In genomic region chr10:122141821-122142651, GRCh38 we compare ENCODE assay signal across 10 cellular contexts.
DNase-seq lines count a peak whose midpoint lies in the region; ATAC-seq and TF ChIP-seq lines count a peak whose summit lies in the region.
"Had no signal": no experiment of that assay in that cellular context is flagged by ENCODE, and none has a peak within 500 bp of the region (broad histone marks: within the 10 kb centered on the region; RNA-seq: fewer than 3 reads in every experiment).

No MANE protein-coding gene starts in this region.

- H2BK15ac ChIP-seq in H9 (ENCODE audit: low read depth, low read length), result no peak overlapping the region

- H3K36me3 Mint-ChIP-seq in H9 (ENCODE audit: insufficient read depth in 1 of 3, low read depth in 3 of 3), result peaks cover 26 to 41% (median 34%) of the 10 kb centered on the region in 3 experiments
- H3K36me3 Mint-ChIP-seq: CD8-positive, alpha-beta T cell had no signal

- no peak overlapping the region for H3K14ac ChIP-seq in H9 (ENCODE audit: insufficient read depth, low read length)

- H3K36me3 ChIP-seq in prostate gland, result no peaks in the 10 kb centered on the region

- no peak overlapping the region for H2AK5ac ChIP-seq in H9 (ENCODE audit: insufficient read length, low read length)

- H3T11ph ChIP-seq in H9 (ENCODE audit: low read length), result no peak overlapping the region

- H2BK20ac ChIP-seq in H9 (ENCODE audit: low read depth, low read length, poor library complexity, severe bottlenecking), result no peak overlapping the region

- no peak overlapping the region for H3K56ac ChIP-seq in H9 (ENCODE audit: insufficient read length, low read depth, low read length)

- no peak for TF ChIP-seq POLR2A in prostate gland (IDR thresholded peaks at IDR 0.05)

- no peaks in the 10 kb centered on the region for H3K27me3 Mint-ChIP-seq in H9 (ENCODE audit: low read depth)
- H3K27me3 Mint-ChIP-seq: activated CD4-positive, alpha-beta memory T cell treated with anti-CD3 and anti-CD28 coated beads, Interleukin-2, amount 10 ng/mL, durations not matched to agents 7 days and 5 days had no signal

- H4K20me1 ChIP-seq in H9 (ENCODE audit: control insufficient read depth, insufficient read depth, insufficient read length), result no peaks in the 10 kb centered on the region

- peaks cover 19% of the 10 kb centered on the region in 2 experiments for H3K4me1 Mint-ChIP-seq in H9
- H3K4me1 Mint-ChIP-seq: activated CD4-positive, alpha-beta memory T cell treated with anti-CD3 and anti-CD28 coated beads, Interleukin-2, amount 10 ng/mL, durations not matched to agents 7 days and 5 days had no signal

- H2AFZ ChIP-seq in H9 (ENCODE audit: low read length), result no peak overlapping the region

- no peak overlapping the region for H4K5ac ChIP-seq in H9 (ENCODE audit: insufficient read length, low read depth, low read length)

- H3K27ac ChIP-seq in AG04450 (ENCODE audit: low read depth, low read length), result peak overlapping the region; percentile 31
- peak overlapping the region; percentile 79 to 81 for H3K27ac ChIP-seq in prostate gland
- H3K27ac ChIP-seq in H9 (ENCODE audit: insufficient read length, low read depth, low read length), result no peak overlapping the region

- no peaks in the 10 kb centered on the region for H3K23me2 ChIP-seq in H9 (ENCODE audit: insufficient read length, low read depth, low read length, poor library complexity, severe bottlenecking)

- H3K4me3 ChIP-seq in AG04450 (ENCODE audit: low read depth, low read length) (no peak overlapping the region), fibroblast of mammary gland (ENCODE audit: control insufficient read depth, low read depth, low read length) (peak overlapping the region; percentile 2), prostate gland (no peak overlapping the region)

- H3K4ac ChIP-seq in H9 (ENCODE audit: low read depth, low read length), result no peak overlapping the region

- H3K4me1 ChIP-seq in prostate gland (replicated peaks) (peaks cover 4% of the 10 kb centered on the region), H9 (ENCODE audit: insufficient read depth, low read length) (peaks cover 3% of the 10 kb centered on the region; the same call in 1 of the 2 replicates)

- H2BK5ac ChIP-seq in H9 (ENCODE audit: insufficient read length, low read length), result no peak overlapping the region

- WGBS in prostate gland, result 59% methylated on average over 15 of the region's 15 CpGs
- WGBS in H9 (ENCODE audit: extremely low coverage, insufficient read length, low lambda C conversion rate), result no CpG with 5 or more reads among the region's 15 CpGs

- TF ChIP-seq CTCF in AG04450 (IDR thresholded peaks at IDR 0.05; ENCODE audit: low read depth, low read length) (no peak), fibroblast of mammary gland (conservative IDR thresholded peaks at IDR 0.05; ENCODE audit: control insufficient read depth, insufficient read depth, low read depth, low read length) (no peak), prostate gland (IDR thresholded peaks at IDR 0.05) (no peak), H9 (conservative IDR thresholded peaks at IDR 0.05) (no peak), GM13976 (IDR thresholded peaks at IDR 0.05; ENCODE audit: borderline replicate concordance, control extremely low read depth, extremely low read depth, insufficient read depth, missing control alignments) (no peak)

- H3K18ac ChIP-seq in H9 (ENCODE audit: insufficient read length, low read depth, low read length), result no peak overlapping the region

- H3K4me2 ChIP-seq in H9 (ENCODE audit: insufficient read depth, insufficient read length, low read length), result no peak overlapping the region

- H2BK12ac ChIP-seq in H9 (ENCODE audit: insufficient read length, low read depth, low read length), result no peak overlapping the region

- no peak overlapping the region for H4K8ac ChIP-seq in H9 (replicated peaks; ENCODE audit: insufficient read length, low read depth, low read length)

- peak overlapping the region in 1 of 3 experiments; percentile 53; a peak in 1 of 7 replicates for H3K27ac Mint-ChIP-seq in H9
- H3K27ac Mint-ChIP-seq: activated CD4-positive, alpha-beta memory T cell treated with anti-CD3 and anti-CD28 coated beads, Interleukin-2, amount 10 ng/mL, durations not matched to agents 7 days and 5 days; CD8-positive, alpha-beta T cell had no signal

- no peak for DNase-seq in AG04450 (ENCODE audit: low read depth, low spot score)
- DNase-seq in RKO (ENCODE audit: low spot score), result peak; percentile 52
- DNase-seq in fibroblast of mammary gland (ENCODE audit: low read depth), result peak; percentile 85
- no peak for DNase-seq in prostate gland (ENCODE audit: low spot score)
- DNase-seq in H9, result no peak
- DNase-seq in activated naive CD4-positive, alpha-beta T cell (lab: John Stamatoyannopoulos, UW), result no peak
- no peak for DNase-seq in GM13976 (ENCODE audit: low spot score)

- H3K23ac ChIP-seq in H9 (ENCODE audit: insufficient read length, low read depth, low read length), result no peak overlapping the region

- H3K9me3 ChIP-seq in AG04450 (ENCODE audit: control insufficient read depth, insufficient read depth, low read length) (no peaks in the 10 kb centered on the region), prostate gland (no peaks in the 10 kb centered on the region), H9 (ENCODE audit: control insufficient read depth, low read depth, low read length) (no peaks in the 10 kb centered on the region)

- CTCF ChIA-PET in AG04450 (lab: Charles Lee), result interaction anchor here (0.5 to 2.5 kb wide), 23 partner anchors 7 to 424 kb away, joined by 3 to 14 read pairs (median 4); no protein-coding TSS in a partner anchor

- H3K79me1 ChIP-seq in H9 (ENCODE audit: insufficient read depth, low read depth, low read length, poor library complexity, severe bottlenecking), result no peaks in the 10 kb centered on the region

- no peak overlapping the region for H4K91ac ChIP-seq in H9 (ENCODE audit: insufficient read length, low read depth, low read length)

- in situ Hi-C loops in GM13976 (cut with MboI; ENCODE audit: low sequenced_read_pairs, unreplicated experiment), result no loop called here

- H3K27me3 ChIP-seq in AG04450 (ENCODE audit: control insufficient read depth, insufficient read depth, low read length) (no peaks in the 10 kb centered on the region), prostate gland (replicated peaks; ENCODE audit: insufficient read depth) (no peaks in the 10 kb centered on the region), H9 (ENCODE audit: insufficient read depth, low read length) (no peaks in the 10 kb centered on the region)

- no peak overlapping the region for H2BK120ac ChIP-seq in H9 (ENCODE audit: low read depth, low read length, poor library complexity, severe bottlenecking)

- no peaks in the 10 kb centered on the region for H3K79me2 ChIP-seq in H9 (ENCODE audit: insufficient read depth, low read length)

- peaks cover 12 to 15% of the 10 kb centered on the region in 2 experiments for H3K9me3 Mint-ChIP-seq in H9
- H3K9me3 Mint-ChIP-seq: activated CD4-positive, alpha-beta memory T cell treated with anti-CD3 and anti-CD28 coated beads, Interleukin-2, amount 10 ng/mL, durations not matched to agents 7 days and 5 days had no signal

- no peak for ATAC-seq in GM18519 (IDR thresholded peaks at IDR 0.05; ENCODE audit: low FRiP score, unreplicated experiment)
- ATAC-seq: CD8-positive, alpha-beta T cell had no signal

- intact Hi-C loops in prostate gland (cut with DNase I), result loop anchor here (10.0 kb wide), 1 partner anchor 293 kb away; no protein-coding TSS in a partner anchor

- H3K4me3 Mint-ChIP-seq in H9, result no peak overlapping the region
- H3K4me3 Mint-ChIP-seq: activated CD4-positive, alpha-beta memory T cell treated with anti-CD3 and anti-CD28 coated beads, Interleukin-2, amount 10 ng/mL, durations not matched to agents 7 days and 5 days; CD8-positive, alpha-beta T cell had no signal

- no peak overlapping the region for H3K9ac ChIP-seq in H9 (ENCODE audit: extremely low read depth, insufficient read length, low read length)

- POLR2A ChIA-PET in AG04450 (lab: Yijun Ruan, JAX), result interaction anchor here (0.6 to 1.5 kb wide), 4 partner anchors 20 to 748 kb away, joined by 4 to 10 read pairs (median 6); no protein-coding TSS in a partner anchor

Comparison
In these comparisons a context has a peak if more than half of its experiments do, and no peak if none do; other contexts are left out.
1. DNase-seq: peak in RKO (single experiment) and fibroblast of mammary gland (single experiment); none in AG04450 (single experiment), prostate gland (single experiment), H9 (single experiment), activated naive CD4-positive, alpha-beta T cell (0 of 4) and GM13976 (single experiment).